13 cellular contexts compared by ENCODE assay signal in the genomic region with DNA sequence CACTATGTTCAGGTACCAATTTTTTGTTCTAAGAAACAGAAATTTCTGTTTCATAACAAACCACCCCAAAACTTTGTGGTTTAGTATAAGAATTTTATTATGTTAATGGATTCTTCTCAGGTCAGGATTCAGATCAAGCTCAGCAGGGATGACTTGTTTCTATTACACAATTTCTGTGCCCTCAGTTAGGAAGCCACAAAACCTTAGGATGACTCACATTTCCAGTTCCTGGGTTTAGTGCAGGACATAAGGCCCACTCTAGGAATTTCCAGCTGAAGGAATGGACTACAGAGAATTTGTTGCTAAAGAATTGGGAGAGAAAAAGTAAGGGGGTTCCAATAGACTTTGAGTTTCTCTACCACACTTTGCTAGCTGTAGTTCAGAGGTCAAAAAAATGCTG.
DNase-seq lines count a peak whose midpoint lies in the region; ATAC-seq and TF ChIP-seq lines count a peak whose summit lies in the region.
"Had no signal": no experiment of that assay in that cellular context is flagged by ENCODE, and none has a peak within 500 bp of the region (broad histone marks: within the 10 kb centered on the region; RNA-seq: fewer than 3 reads in every experiment).

No MANE protein-coding gene starts in this region.

- H2AFZ ChIP-seq in smooth muscle cell (ENCODE audit: low read depth): no peak overlapping the region

- H3K27ac ChIP-seq in smooth muscle cell (ENCODE audit: low read depth): peak overlapping the region; percentile 69
- H3K27ac ChIP-seq: pancreas had no signal

- H3K9ac ChIP-seq in smooth muscle cell (ENCODE audit: low read depth): no peak overlapping the region

- POLR2A ChIA-PET in GM10248 (lab: Yijun Ruan, JAX): no interaction called here

- no peak overlapping the region for H3K4me3 ChIP-seq in HFF-Myc (replicated peaks; ENCODE audit: low read depth, low read length)
- H3K4me3 ChIP-seq in smooth muscle cell: no peak overlapping the region
- H3K4me3 ChIP-seq: pancreas had no signal

- H4K20me1 ChIP-seq in smooth muscle cell (ENCODE audit: low read depth): no peaks in the 10 kb centered on the region

- H3K4me2 ChIP-seq in smooth muscle cell: peak overlapping the region; percentile 40

- no peak for ATAC-seq in HG02981 (IDR thresholded peaks at IDR 0.05; ENCODE audit: unreplicated experiment)

- DNase-seq in HFF-Myc (ENCODE audit: extremely low read depth, low read depth) (peak; percentile 2), SW480 (ENCODE audit: low spot score) (peak; percentile 48), fibroblast of peridontal ligament (ENCODE audit: extremely low read depth) (peak; percentile 98), smooth muscle cell (lab: John Stamatoyannopoulos, UW; ENCODE audit: unreplicated experiment) (no peak), GM10248 (ENCODE audit: extremely low spot score) (no peak), DMS79 (lab: John Stamatoyannopoulos, UW) (no peak), C1 segment of cervical spinal cord (lab: John Stamatoyannopoulos, UW) (no peak)
- DNase-seq: activated CD8-positive, alpha-beta memory T cell treated with anti-CD3 and anti-CD28 coated beads, Interleukin-2, amount 50 U/mL, for 48 hours; central memory CD4-positive, alpha-beta T cell; GDM1; pancreas; stimulated activated CD4-positive, alpha-beta T cell treated with anti-CD3 and anti-CD28 coated beads, Interleukin-4, amount 100 ng/mL, for 4 hours had no signal

- TF ChIP-seq CTCF in HFF-Myc (IDR thresholded peaks at IDR 0.05; ENCODE audit: low read depth, low read length, missing control alignments) (no peak), smooth muscle cell (IDR thresholded peaks at IDR 0.05; ENCODE audit: borderline replicate concordance, insufficient read depth, poor library complexity, severe bottlenecking) (no peak), GM10248 (IDR thresholded peaks at IDR 0.05; ENCODE audit: control extremely low read depth, extremely low read depth, low read depth, missing control alignments) (no peak)

- peaks cover 4% of the 10 kb centered on the region for H3F3A ChIP-seq in smooth muscle cell (ENCODE audit: low read depth)

- H3K4me1 ChIP-seq in smooth muscle cell (ENCODE audit: low read depth): peaks cover 9% of the 10 kb centered on the region
- H3K4me1 ChIP-seq: pancreas had no signal

- CTCF ChIA-PET in GM10248 (lab: Yijun Ruan, JAX): no interaction called here

- H3K27me3 ChIP-seq in smooth muscle cell (ENCODE audit: low read depth): no peaks in the 10 kb centered on the region
- H3K27me3 ChIP-seq: pancreas had no signal

- no peaks in the 10 kb centered on the region for H3K36me3 ChIP-seq in smooth muscle cell (ENCODE audit: low read depth)
- H3K36me3 ChIP-seq: pancreas had no signal

- H3K79me2 ChIP-seq in smooth muscle cell (ENCODE audit: low read depth): no peaks in the 10 kb centered on the region

- H3K9me3 ChIP-seq in smooth muscle cell (replicated peaks; ENCODE audit: low read depth): no peaks in the 10 kb centered on the region
- H3K9me3 ChIP-seq: pancreas had no signal

Comparison
In these comparisons a context has a peak if more than half of its experiments do, and no peak if none do; other contexts are left out.
1. DNase-seq: peak in HFF-Myc (single experiment), SW480 (single experiment) and fibroblast of peridontal ligament (single experiment); none in smooth muscle cell (single experiment), GM10248 (single experiment), DMS79 (single experiment) and C1 segment of cervical spinal cord (0 of 14).